ENCODE assay signal across 31 cellular contexts in genomic region chr15:97196066-97197027, GRCh38.
"Had no signal": no experiment of that assay in that cellular context is flagged by ENCODE, and none has a peak within 500 bp of the region (broad histone marks: within the 10 kb centered on the region; RNA-seq: fewer than 3 reads in every experiment).

No MANE protein-coding gene starts in this region.

- H3K9me3 Mint-ChIP-seq: activated naive CD8-positive, alpha-beta T cell treated with anti-CD3 and anti-CD28 coated beads for 36 hours; T-helper 1 cell treated with Interleukin-12 subunit alpha and Interleukin-12 subunit beta and Interleukin-4 antibody, amounts not matched to agents 30 μg/mL and 1 μg/mL, for 36 hours had no signal

- DNase-seq: activated CD4-positive, alpha-beta T cell treated with anti-CD3 and anti-CD28 coated beads for 48 hours; activated CD4-positive, alpha-beta T cell treated with anti-CD3 and anti-CD28 coated beads, Interleukin-2, amount 50 U/mL, for 48 hours; activated CD8-positive, alpha-beta memory T cell treated with anti-CD3 and anti-CD28 coated beads for 24 hours; activated effector memory CD4-positive, alpha-beta T cell treated with Interleukin-2 at 50 U/mL for 16 hours; activated naive CD4-positive, alpha-beta T cell treated with Interleukin-2 at 50 U/mL for 16 hours; activated naive CD8-positive, alpha-beta T cell treated with anti-CD3 and anti-CD28 coated beads for 36 hours; adrenal gland; brain microvascular endothelial cell; central memory CD4-positive, alpha-beta T cell; effector CD4-positive, alpha-beta T cell; gastrocnemius medialis; kidney glomerular epithelial cell; lower lobe of right lung; mesendoderm; natural killer cell; nucleus accumbens; pancreas; psoas muscle; stimulated activated CD4-positive, alpha-beta T cell treated with anti-CD3 and anti-CD28 coated beads, Interleukin-15, amount 100 ng/mL, for 24 hours; stimulated activated CD4-positive, alpha-beta T cell treated with anti-CD3 and anti-CD28 coated beads, Interleukin-2, amount 100 ng/mL, for 24 hours; stimulated activated naive CD4-positive, alpha-beta T cell treated with Interleukin-2 at 50 U/mL for 16 hours; SW 1271; T-helper 9 cell had no signal

- H3K4me1 ChIP-seq: adrenal gland, ascending aorta, gastrocnemius medialis, left lung, lower lobe of right lung, pancreas, psoas muscle, right atrium auricular region, tibial nerve had no signal

- H3K27ac Mint-ChIP-seq: activated naive CD8-positive, alpha-beta T cell treated with anti-CD3 and anti-CD28 coated beads for 36 hours; natural killer cell; T-helper 1 cell treated with Interleukin-12 subunit alpha and Interleukin-12 subunit beta and Interleukin-4 antibody, amounts not matched to agents 30 μg/mL and 1 μg/mL, for 36 hours had no signal

- ATAC-seq: activated CD4-positive, CD25-positive, alpha-beta regulatory T cell treated with anti-CD3 and anti-CD28 coated beads, Interleukin-2, amount 50 U/mL, for 24 hours; gastrocnemius medialis; left lung; lower lobe of right lung; natural killer cell; pancreas; psoas muscle had no signal

- H3K4me3 Mint-ChIP-seq: activated naive CD8-positive, alpha-beta T cell treated with anti-CD3 and anti-CD28 coated beads for 36 hours; natural killer cell; T-helper 1 cell treated with Interleukin-12 subunit alpha and Interleukin-12 subunit beta and Interleukin-4 antibody, amounts not matched to agents 30 μg/mL and 1 μg/mL, for 36 hours had no signal

- H3K27me3 Mint-ChIP-seq: activated naive CD8-positive, alpha-beta T cell treated with anti-CD3 and anti-CD28 coated beads for 36 hours had no signal

- H3K36me3 ChIP-seq: adrenal gland, ascending aorta, brain microvascular endothelial cell, gastrocnemius medialis, left lung, lower lobe of right lung, pancreas, right atrium auricular region, tibial nerve had no signal

- H3K27me3 ChIP-seq: adrenal gland, ascending aorta, brain microvascular endothelial cell, gastrocnemius medialis, hepatocyte, left lung, pancreas, right atrium auricular region, tibial nerve had no signal

- H3K4me1 Mint-ChIP-seq: activated naive CD8-positive, alpha-beta T cell treated with anti-CD3 and anti-CD28 coated beads for 36 hours; natural killer cell had no signal

- H3K4me3 ChIP-seq: adrenal gland, ascending aorta, gastrocnemius medialis, hepatocyte, left lung, lower lobe of right lung, pancreas, psoas muscle, right atrium auricular region, tibial nerve had no signal

- H3K36me3 Mint-ChIP-seq: activated naive CD8-positive, alpha-beta T cell treated with anti-CD3 and anti-CD28 coated beads for 36 hours; natural killer cell had no signal

- H3K9me3 ChIP-seq: adrenal gland, ascending aorta, gastrocnemius medialis, left lung, lower lobe of right lung, pancreas, psoas muscle, right atrium auricular region had no signal

- H3K27ac ChIP-seq: adrenal gland, ascending aorta, brain microvascular endothelial cell, gastrocnemius medialis, hepatocyte, left lung, lower lobe of right lung, pancreas, psoas muscle, right atrium auricular region, tibial nerve, VCaP had no signal
